9 cellular contexts compared by ENCODE assay signal in genomic region chr12:104105461-104105860, GRCh38. TPM values are rescaled to one million over a fixed set of nuclear protein-coding genes. Genes with fewer than 3 reads are reported as not detected.
"Had no signal": no experiment of that assay in that cellular context is flagged by ENCODE, and none has a peak within 500 bp of the region (broad histone marks: within the 10 kb centered on the region; RNA-seq: fewer than 3 reads in every experiment).

No MANE protein-coding gene starts in this region.

- FAIRE-seq: H1, H54, HTR-8/SVneo, K562 had no signal

- H3K4me3 ChIP-seq: GM23338, K562 had no signal

- DNase-seq: H9, HCEC 1CT, IMR-90 had no signal

- ATAC-seq: GM23338, K562 had no signal

RNA-seq across cellular contexts. Expression of gene GLT8D2, which starts 55.5 kb away (rescaled TPM):
- total RNA-seq: HT-29 had no signal
